Comparison of ENCODE assay signal across 18 cellular contexts in the genomic region with DNA sequence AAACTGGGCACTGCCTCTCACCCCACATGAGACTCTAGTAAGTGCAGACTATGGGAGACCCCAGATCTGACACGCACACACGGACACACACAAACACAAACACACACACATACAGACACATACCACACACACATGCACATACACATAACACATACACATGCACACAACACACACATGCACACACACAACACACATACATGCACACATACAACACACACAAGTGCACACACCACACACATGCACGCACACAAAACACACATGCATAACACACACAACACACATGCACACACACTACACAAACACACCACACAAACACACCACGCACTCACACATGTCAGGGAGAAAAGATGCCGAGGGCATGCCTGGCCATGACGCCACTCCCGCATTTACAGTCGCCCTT.
"Had no signal": no experiment of that assay in that cellular context is flagged by ENCODE, and none has a peak within 500 bp of the region (broad histone marks: within the 10 kb centered on the region; RNA-seq: fewer than 3 reads in every experiment).

No MANE protein-coding gene starts in this region.

- H3K9me3 ChIP-seq: heart right ventricle, lower lobe of right lung, sigmoid colon, upper lobe of left lung had no signal

- ATAC-seq: activated CD8-positive, alpha-beta T cell treated with anti-CD3 and anti-CD28 coated beads, Interleukin-2, amount 10 ng/mL, durations not matched to agents 7 days and 5 days; heart right ventricle; left colon; lower lobe of right lung; stimulated activated naive CD8-positive, alpha-beta T cell treated with anti-CD3 and anti-CD28 coated beads, Interleukin-15, amount 100 ng/mL, for 72 hours; T-cell had no signal

- H3K27me3 Mint-ChIP-seq: activated naive CD8-positive, alpha-beta T cell treated with anti-CD3 and anti-CD28 coated beads for 36 hours; brain; dendritic cell treated with granulocyte-macrophage colony-stimulating factor and Interleukin-4, amounts not matched to agents 40 ng/mL and 50 ng/mL, for 4 days; stimulated activated naive CD8-positive, alpha-beta T cell treated with anti-CD3 and anti-CD28 coated beads, Interleukin-15, amount 100 ng/mL, for 72 hours; T-cell had no signal

- H3K36me3 Mint-ChIP-seq: mesothelial cell of epicardium had no signal

- H3K4me3 ChIP-seq: heart right ventricle, lower lobe of right lung, sigmoid colon, upper lobe of left lung had no signal

- DNase-seq: activated CD4-positive, alpha-beta T cell treated with anti-CD3 and anti-CD28 coated beads for 48 hours; activated CD8-positive, alpha-beta memory T cell treated with anti-CD3 and anti-CD28 coated beads, Interleukin-2, amount 50 U/mL, for 4 hours; activated CD8-positive, alpha-beta T cell treated with anti-CD3 and anti-CD28 coated beads, Interleukin-2, amount 10 ng/mL, durations not matched to agents 7 days and 5 days; activated naive CD8-positive, alpha-beta T cell treated with anti-CD3 and anti-CD28 coated beads for 36 hours; effector memory CD4-positive, alpha-beta T cell; foreskin keratinocyte; heart right ventricle; left colon; lower lobe of right lung; sigmoid colon; stimulated activated CD4-positive, alpha-beta T cell treated with anti-CD3 and anti-CD28 coated beads, Interleukin-1b, Interleukin-23, amount 100 ng/mL, for 48 hours; stimulated activated naive CD8-positive, alpha-beta T cell treated with anti-CD3 and anti-CD28 coated beads, Interleukin-15, amount 100 ng/mL, for 72 hours; T-cell; T-helper 9 cell; upper lobe of left lung had no signal

- H3K4me3 Mint-ChIP-seq: activated CD8-positive, alpha-beta T cell treated with anti-CD3 and anti-CD28 coated beads, Interleukin-2, amount 10 ng/mL, durations not matched to agents 7 days and 5 days; activated naive CD8-positive, alpha-beta T cell treated with anti-CD3 and anti-CD28 coated beads for 36 hours; brain; dendritic cell treated with granulocyte-macrophage colony-stimulating factor and Interleukin-4, amounts not matched to agents 40 ng/mL and 50 ng/mL, for 4 days; mesothelial cell of epicardium; stimulated activated naive CD8-positive, alpha-beta T cell treated with anti-CD3 and anti-CD28 coated beads, Interleukin-15, amount 100 ng/mL, for 72 hours; T-cell had no signal

- H3K9me3 Mint-ChIP-seq: mesothelial cell of epicardium; stimulated activated naive CD8-positive, alpha-beta T cell treated with anti-CD3 and anti-CD28 coated beads, Interleukin-15, amount 100 ng/mL, for 72 hours; T-cell had no signal

- H3K27ac Mint-ChIP-seq: activated CD8-positive, alpha-beta T cell treated with anti-CD3 and anti-CD28 coated beads, Interleukin-2, amount 10 ng/mL, durations not matched to agents 7 days and 5 days; activated naive CD8-positive, alpha-beta T cell treated with anti-CD3 and anti-CD28 coated beads for 36 hours; dendritic cell treated with granulocyte-macrophage colony-stimulating factor and Interleukin-4, amounts not matched to agents 40 ng/mL and 50 ng/mL, for 4 days; mesothelial cell of epicardium; stimulated activated naive CD8-positive, alpha-beta T cell treated with anti-CD3 and anti-CD28 coated beads, Interleukin-15, amount 100 ng/mL, for 72 hours; T-cell had no signal

- H3K27ac ChIP-seq: foreskin keratinocyte, heart right ventricle, lower lobe of right lung, sigmoid colon, upper lobe of left lung had no signal

- H3K4me1 ChIP-seq: foreskin keratinocyte, heart right ventricle, lower lobe of right lung, sigmoid colon, upper lobe of left lung had no signal

- H3K4me1 Mint-ChIP-seq: activated naive CD8-positive, alpha-beta T cell treated with anti-CD3 and anti-CD28 coated beads for 36 hours had no signal

- H3K27me3 ChIP-seq: foreskin keratinocyte, heart right ventricle, sigmoid colon, upper lobe of left lung had no signal

- H3K36me3 ChIP-seq: heart right ventricle, lower lobe of right lung, sigmoid colon, upper lobe of left lung had no signal
